ENCODE assay signal across 19 cellular contexts in the genomic region with DNA sequence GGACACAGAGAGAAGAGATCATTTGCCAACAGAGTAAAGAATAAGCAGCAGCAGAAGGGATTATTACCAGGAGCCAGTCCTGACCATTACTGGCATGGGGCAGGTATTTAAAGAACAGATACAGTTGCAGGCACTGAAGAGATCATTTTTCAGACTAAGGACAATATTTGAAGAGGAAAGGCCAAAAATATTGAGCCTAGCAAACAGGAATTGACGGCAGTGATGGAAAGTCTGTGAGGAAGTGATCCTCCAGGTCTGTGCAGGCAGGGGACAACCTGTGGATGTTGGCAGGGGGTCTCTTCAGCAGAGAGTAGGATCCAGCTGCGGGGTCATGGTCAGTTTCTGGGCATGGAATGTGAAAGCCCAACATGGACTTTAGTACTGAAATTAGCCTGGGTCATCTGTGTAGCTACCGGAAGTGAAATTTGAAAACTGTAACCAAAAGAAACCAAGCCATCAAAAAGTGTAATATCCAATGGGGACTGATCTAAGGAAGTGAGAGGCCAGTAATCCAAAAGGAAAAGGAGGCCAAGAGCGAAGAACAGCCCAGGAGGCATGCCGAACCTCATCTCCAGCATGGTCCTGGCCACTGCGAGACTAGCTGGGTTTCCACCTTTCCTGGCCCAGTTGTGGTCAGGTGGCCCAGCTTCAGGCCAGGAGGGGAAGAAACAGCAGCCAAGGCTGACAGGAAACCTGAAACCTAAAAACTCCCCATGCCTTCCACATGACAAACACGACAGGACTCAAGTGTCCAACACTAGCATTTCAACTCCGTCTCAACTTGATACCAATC.
DNase-seq lines count a peak whose midpoint lies in the region; ATAC-seq and TF ChIP-seq lines count a peak whose summit lies in the region.
"Had no signal": no experiment of that assay in that cellular context is flagged by ENCODE, and none has a peak within 500 bp of the region (broad histone marks: within the 10 kb centered on the region; RNA-seq: fewer than 3 reads in every experiment).

No MANE protein-coding gene starts in this region.

- ATAC-seq in gastrocnemius medialis (peak; percentile 97 to 98), HG03565 (IDR thresholded peaks at IDR 0.05; ENCODE audit: unreplicated experiment) (no peak), GM19328 (IDR thresholded peaks at IDR 0.05; ENCODE audit: unreplicated experiment) (no peak)
- ATAC-seq: SK-N-SH treated with all-trans-retinoic acid at 6 μM for 48 hours, T-cell had no signal

- DNase-seq in NCI-H2107 (lab: John Stamatoyannopoulos, UW) = peak; percentile 8
- no peak for DNase-seq in NCI-H2107 treated with DMSO at 0.1 percent for 48 hours (lab: John Stamatoyannopoulos, UW; ENCODE audit: unreplicated experiment)
- DNase-seq in MM.1S = no peak
- peak; percentile 17 for DNase-seq in UCSD-AML1 (lab: John Stamatoyannopoulos, UW; ENCODE audit: unreplicated experiment)
- peak; percentile 65 to 76 for DNase-seq in gastrocnemius medialis
- no peak for DNase-seq in suprapubic skin (ENCODE audit: low spot score in 2 of 2)
- DNase-seq: 8988T, DMS 273 treated with DMSO at 0.1 percent for 48 hours, DND-41, GM23248, HCEC 1CT, KG1, MV-4-11, NCI-H1930, SIG-M5, T-cell had no signal

- H2AFZ ChIP-seq in MM.1S (ENCODE audit: low read length) = peak overlapping the region; percentile 13; the same call in 1 of the 2 replicates
- H2AFZ ChIP-seq: GM23248 had no signal

- H3K4me2 ChIP-seq in MM.1S (ENCODE audit: low read depth, low read length) = peak overlapping the region; percentile 37; the same call in 1 of the 2 replicates

- H3K79me2 ChIP-seq in MM.1S (ENCODE audit: low read length) = no peaks in the 10 kb centered on the region

- no peaks in the 10 kb centered on the region for H4K20me1 ChIP-seq in MM.1S (ENCODE audit: insufficient read depth, low read length)

- no peak overlapping the region for H3K9ac ChIP-seq in MM.1S (ENCODE audit: low read length)
- H3K9ac ChIP-seq: GM23248 had no signal

- no peak overlapping the region; the same call in 1 of the 2 replicates for H3K27ac ChIP-seq in MM.1S (ENCODE audit: low read length)
- H3K27ac ChIP-seq in gastrocnemius medialis = peak overlapping the region; percentile 60 to 83 (median 72)
- no peak overlapping the region for H3K27ac ChIP-seq in suprapubic skin
- H3K27ac ChIP-seq: GM23248 had no signal

- H3K9me2 ChIP-seq in MM.1S (replicated peaks; ENCODE audit: insufficient read depth, low read length) = no peaks in the 10 kb centered on the region

- H3K4me3 ChIP-seq in MM.1S (ENCODE audit: low read length) (no peak overlapping the region), gastrocnemius medialis (no peak overlapping the region), suprapubic skin (no peak overlapping the region)
- H3K4me3 ChIP-seq: GM23248 had no signal

- WGBS in suprapubic skin = 89% methylated on average over 8 of the region's 8 CpGs

- in situ Hi-C loops in gastrocnemius medialis (cut with MboI; ENCODE audit: low sequenced_read_pairs in 4 of 4) = no loop called here

- intact Hi-C loops in gastrocnemius medialis (cut with DNase I; ENCODE audit: low total_unique reads) = loop anchor here (5.0 kb wide), 1 partner anchor 45 kb away; no protein-coding TSS in a partner anchor

- TF ChIP-seq CTCF in MM.1S (IDR thresholded peaks at IDR 0.05; ENCODE audit: low read length) (no peak), gastrocnemius medialis (IDR thresholded peaks at IDR 0.05 in 4 of 5, conservative IDR thresholded peaks at IDR 0.05 in 1 of 5) (no peak), suprapubic skin (IDR thresholded peaks at IDR 0.05) (no peak)

- no peaks in the 10 kb centered on the region for H3K36me3 ChIP-seq in MM.1S (replicated peaks; ENCODE audit: insufficient read depth, low read length)
- H3K36me3 ChIP-seq in gastrocnemius medialis = no peaks in the 10 kb centered on the region
- no peaks in the 10 kb centered on the region for H3K36me3 ChIP-seq in suprapubic skin

- TF ChIP-seq POLR2A in gastrocnemius medialis (IDR thresholded peaks at IDR 0.05) (no peak), suprapubic skin (IDR thresholded peaks at IDR 0.05) (no peak)

- no peaks in the 10 kb centered on the region for H3K27me3 ChIP-seq in MM.1S (replicated peaks; ENCODE audit: insufficient read depth, low read length)
- no peaks in the 10 kb centered on the region for H3K27me3 ChIP-seq in gastrocnemius medialis
- H3K27me3 ChIP-seq in suprapubic skin = no peaks in the 10 kb centered on the region

- H3F3A ChIP-seq in MM.1S (ENCODE audit: insufficient read depth, low read length) = peaks cover 19% of the 10 kb centered on the region

- peaks cover 53% of the 10 kb centered on the region for H3K4me1 ChIP-seq in MM.1S (ENCODE audit: low read length)
- peaks cover 37 to 42% of the 10 kb centered on the region in 2 donors for H3K4me1 ChIP-seq in gastrocnemius medialis
- no peaks in the 10 kb centered on the region for H3K4me1 ChIP-seq in suprapubic skin

- no peak for TF ChIP-seq EP300 in suprapubic skin (IDR thresholded peaks at IDR 0.05)

- no peaks in the 10 kb centered on the region for H3K9me3 ChIP-seq in MM.1S (replicated peaks; ENCODE audit: insufficient read depth, low read length)
- H3K9me3 ChIP-seq in gastrocnemius medialis = no peaks in the 10 kb centered on the region
- H3K9me3 ChIP-seq in suprapubic skin = no peaks in the 10 kb centered on the region

Comparison
In these comparisons a context has a peak if more than half of its experiments do, and no peak if none do; other contexts are left out.
1. DNase-seq: peak in NCI-H2107 (single experiment), UCSD-AML1 (single experiment) and gastrocnemius medialis (2 of 2); none in NCI-H2107 treated with DMSO at 0.1 percent for 48 hours (single experiment), MM.1S (single experiment) and suprapubic skin (0 of 2).
2. H3K27ac ChIP-seq: peak in gastrocnemius medialis (4 of 4); none in MM.1S (single experiment) and suprapubic skin (single experiment).
3. ATAC-seq: peak in gastrocnemius medialis (2 of 2); none in HG03565 (single experiment) and GM19328 (single experiment).